ENCODE assay signal across 1 cellular context in genomic region chr14:92551066-92551841, GRCh38.
TF ChIP-seq lines count a peak whose summit lies in the region.

No MANE protein-coding gene starts in this region.

TF ChIP-seq in HepG2, 621 proteins besides CTCF, POLR2A, EP300 and RAD21 (continued from another document):
- TF ChIP-seq ZNF646 (CRISPR knock-in tag; IDR thresholded peaks at IDR 0.05) (no peak), TFAP4 (IDR thresholded peaks at IDR 0.05; ENCODE audit: borderline replicate concordance, low read depth) (no peak), TCF7 (IDR thresholded peaks at IDR 0.05; ENCODE audit: low read depth) (no peak), NFE2 (CRISPR knock-in tag; IDR thresholded peaks at IDR 0.05) (no peak)
TF ChIP-seq in HepG2: peak in this region for 0.
